Comparison of ENCODE assay signal across 17 cellular contexts in genomic region chr15:78691873-78692421, GRCh38. TPM values are rescaled to one million over a fixed set of nuclear protein-coding genes. Genes with fewer than 3 reads are reported as not detected.
"Had no signal": no experiment of that assay in that cellular context is flagged by ENCODE, and none has a peak within 500 bp of the region (broad histone marks: within the 10 kb centered on the region; RNA-seq: fewer than 3 reads in every experiment).

No MANE protein-coding gene starts in this region.

- H3K27me3 ChIP-seq: neutrophil, sigmoid colon, upper lobe of right lung had no signal

- ATAC-seq: natural killer cell treated with Interleukin-12 subunit alpha and Interleukin-12 subunit beta and Interleukin-15 and Interleukin-18, amount 100 ng/mL, for 72 hours; stimulated activated memory B cell treated with anti-CD40 and anti-IgM and Interleukin-4, amounts not matched to agents 10 μg/mL and 1 μg/mL and 100 μg/mL, for 72 hours; upper lobe of right lung had no signal

- H3K4me1 ChIP-seq: esophagus muscularis mucosa, sigmoid colon, upper lobe of right lung had no signal

- H3K9me3 ChIP-seq: esophagus muscularis mucosa, neutrophil, sigmoid colon, upper lobe of right lung had no signal

- DNase-seq: activated B cell treated with CpG ODN at 0.5 μM for 24 hours; activated CD4-positive, alpha-beta memory T cell treated with anti-CD3 and anti-CD28 coated beads, Interleukin-2, amount 10 ng/mL, durations not matched to agents 7 days and 5 days; activated CD4-positive, alpha-beta T cell treated with anti-CD3 and anti-CD28 coated beads for 4 hours; activated naive CD4-positive, alpha-beta T cell treated with anti-CD3 and anti-CD28 coated beads, Interleukin-2, amount 50 U/mL, for 16 hours; activated T-cell treated with anti-CD3 and anti-CD28 coated beads, Interleukin-2, amount 50 U/mL, for 24 hours; effector CD8-positive, alpha-beta T cell; immature natural killer cell; sigmoid colon; stimulated activated CD4-positive, alpha-beta T cell treated with anti-CD3 and anti-CD28 coated beads, Interleukin-4, amount 100 ng/mL, for 4 hours; upper lobe of right lung had no signal

- H3K27ac ChIP-seq: esophagus muscularis mucosa, neutrophil, sigmoid colon, upper lobe of right lung had no signal

- H3K36me3 ChIP-seq: esophagus muscularis mucosa, neutrophil, sigmoid colon, upper lobe of right lung had no signal

- H3K4me3 ChIP-seq: esophagus muscularis mucosa, sigmoid colon, upper lobe of right lung had no signal

RNA-seq across cellular contexts. Expression of gene CHRNB4, which starts 50.9 kb away (rescaled TPM):
- total RNA-seq: activated B cell treated with CpG ODN at 0.5 μM for 24 hours; activated CD4-positive, alpha-beta memory T cell treated with anti-CD3 and anti-CD28 coated beads, Interleukin-2, amount 10 ng/mL, durations not matched to agents 7 days and 5 days; activated T-helper 2 cell treated with anti-CD3 and anti-CD28 coated beads, Interferon-gamma antibody, Interleukin-2, Interleukin-4, amounts not matched to agents 10 μg/mL and 5 μg/mL and 100 μg/mL, durations not matched to agents 14 hours and 24 hours and 36 hours; astrocyte; mesenteric fat pad; natural killer cell treated with Interleukin-12 subunit alpha and Interleukin-12 subunit beta and Interleukin-15 and Interleukin-18, amount 100 ng/mL, for 72 hours; upper lobe of right lung had no signal
- polyA plus RNA-seq: immature natural killer cell had no signal
